9 cellular contexts compared by ENCODE assay signal in the genomic region with DNA sequence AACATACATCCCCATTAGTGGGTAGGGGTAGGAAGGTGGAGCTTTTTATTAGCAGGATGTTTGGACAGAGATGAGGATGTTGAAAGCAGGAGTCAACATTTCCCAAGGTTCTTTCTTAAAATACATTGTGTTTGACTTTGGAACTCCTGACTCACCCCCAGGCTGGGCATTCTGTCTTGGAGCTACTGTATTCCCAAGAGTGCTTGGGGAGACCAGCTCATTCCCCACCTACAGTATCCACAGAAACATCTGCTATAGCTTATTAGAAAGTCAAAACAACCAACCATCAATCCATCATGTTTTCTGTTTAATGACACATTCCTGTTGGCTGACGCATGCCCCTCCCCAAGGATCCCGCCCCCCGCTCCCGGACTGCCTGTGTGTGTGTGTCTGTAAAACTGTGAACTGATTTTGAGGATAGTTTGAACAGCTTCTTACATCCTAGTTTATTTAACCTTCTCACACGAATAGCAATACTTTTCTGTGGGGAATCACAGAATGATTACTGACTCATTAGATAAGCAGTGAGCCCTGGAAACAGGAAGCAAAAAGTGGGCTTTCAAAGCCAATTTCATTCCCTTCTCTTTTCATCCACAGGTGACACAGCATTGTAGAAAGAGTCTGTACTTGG.
DNase-seq lines count a peak whose midpoint lies in the region; FAIRE-seq and TF ChIP-seq lines count a peak whose summit lies in the region.
"Had no signal": no experiment of that assay in that cellular context is flagged by ENCODE, and none has a peak within 500 bp of the region (broad histone marks: within the 10 kb centered on the region; RNA-seq: fewer than 3 reads in every experiment).

No MANE protein-coding gene starts in this region.

- no peak overlapping the region for H3K9ac ChIP-seq in H9 (ENCODE audit: extremely low read depth, insufficient read length, low read length)

- H3K56ac ChIP-seq in H9 (ENCODE audit: insufficient read length, low read depth, low read length) = no peak overlapping the region

- no peak overlapping the region for H3K23ac ChIP-seq in H9 (ENCODE audit: insufficient read length, low read depth, low read length)

- H4K20me1 ChIP-seq in H9 (ENCODE audit: control insufficient read depth, insufficient read depth, insufficient read length) = no peaks in the 10 kb centered on the region

- no peak for TF ChIP-seq EP300 in suprapubic skin (IDR thresholded peaks at IDR 0.05)

- no peaks in the 10 kb centered on the region for H3K23me2 ChIP-seq in H9 (ENCODE audit: insufficient read length, low read depth, low read length, poor library complexity, severe bottlenecking)

- no peaks in the 10 kb centered on the region for H3K36me3 Mint-ChIP-seq in H9 (ENCODE audit: insufficient read depth in 1 of 3, low read depth in 3 of 3)
- H3K36me3 Mint-ChIP-seq in activated T-cell treated with anti-CD3 and anti-CD28 coated beads, Interleukin-2, amount 50 U/mL, for 24 hours (ENCODE audit: low read depth) = no peaks in the 10 kb centered on the region

- no peak overlapping the region for H4K8ac ChIP-seq in H9 (replicated peaks; ENCODE audit: insufficient read length, low read depth, low read length)

- TF ChIP-seq CTCF in right atrium auricular region (IDR thresholded peaks at IDR 0.05) = no peak
- TF ChIP-seq CTCF in suprapubic skin (IDR thresholded peaks at IDR 0.05) = no peak
- no peak for TF ChIP-seq CTCF in H9 (conservative IDR thresholded peaks at IDR 0.05)
- TF ChIP-seq CTCF in GM20000 (IDR thresholded peaks at IDR 0.05; ENCODE audit: extremely low read depth, missing control alignments) = no peak

- no peak overlapping the region for H3K18ac ChIP-seq in H9 (ENCODE audit: insufficient read length, low read depth, low read length)

- DNase-seq in HK-2 (ENCODE audit: unreplicated experiment) (peak; percentile 54), right atrium auricular region (ENCODE audit: low spot score) (peak; percentile 82), suprapubic skin (ENCODE audit: low spot score in 2 of 2) (peak in 1 of 2 donors; percentile 81), H9 (no peak), GM20000 (ENCODE audit: low spot score) (no peak), NCI-H510A (lab: John Stamatoyannopoulos, UW) (no peak)
- DNase-seq in activated T-cell treated with anti-CD3 and anti-CD28 coated beads, Interleukin-2, amount 50 U/mL, for 24 hours = no peak
- DNase-seq: activated CD4-positive, alpha-beta memory T cell treated with anti-CD3 and anti-CD28 coated beads, Interleukin-2, amount 10 ng/mL, durations not matched to agents 7 days and 5 days had no signal

- no peaks in the 10 kb centered on the region for H3K9me3 Mint-ChIP-seq in H9
- H3K9me3 Mint-ChIP-seq in activated T-cell treated with anti-CD3 and anti-CD28 coated beads, Interleukin-2, amount 50 U/mL, for 24 hours = no peaks in the 10 kb centered on the region
- H3K9me3 Mint-ChIP-seq: activated CD4-positive, alpha-beta memory T cell treated with anti-CD3 and anti-CD28 coated beads, Interleukin-2, amount 10 ng/mL, durations not matched to agents 7 days and 5 days had no signal

- no peaks in the 10 kb centered on the region; the same call in 1 of the 2 replicates for H3K27me3 Mint-ChIP-seq in H9 (ENCODE audit: low read depth)
- H3K27me3 Mint-ChIP-seq in activated T-cell treated with anti-CD3 and anti-CD28 coated beads, Interleukin-2, amount 50 U/mL, for 24 hours = no peaks in the 10 kb centered on the region
- H3K27me3 Mint-ChIP-seq: activated CD4-positive, alpha-beta memory T cell treated with anti-CD3 and anti-CD28 coated beads, Interleukin-2, amount 10 ng/mL, durations not matched to agents 7 days and 5 days had no signal

- peak overlapping the region; percentile 46 to 57 for H3K27ac ChIP-seq in right atrium auricular region
- peak overlapping the region; percentile 54 for H3K27ac ChIP-seq in suprapubic skin
- H3K27ac ChIP-seq in H9 (ENCODE audit: insufficient read length, low read depth, low read length) = no peak overlapping the region

- no peaks in the 10 kb centered on the region for H3K79me1 ChIP-seq in H9 (ENCODE audit: insufficient read depth, low read depth, low read length, poor library complexity, severe bottlenecking)

- H3K4ac ChIP-seq in H9 (ENCODE audit: low read depth, low read length) = no peak overlapping the region

- no peak overlapping the region for H3K4me3 ChIP-seq in right atrium auricular region
- H3K4me3 ChIP-seq in suprapubic skin = no peak overlapping the region

- H3K14ac ChIP-seq in H9 (ENCODE audit: insufficient read depth, low read length) = no peak overlapping the region

- H2BK12ac ChIP-seq in H9 (ENCODE audit: insufficient read length, low read depth, low read length) = no peak overlapping the region

- no peaks in the 10 kb centered on the region for H3K79me2 ChIP-seq in H9 (ENCODE audit: insufficient read depth, low read length)

- H2BK20ac ChIP-seq in H9 (ENCODE audit: low read depth, low read length, poor library complexity, severe bottlenecking) = no peak overlapping the region

- no peak overlapping the region for H3K4me3 Mint-ChIP-seq in H9
- H3K4me3 Mint-ChIP-seq in activated T-cell treated with anti-CD3 and anti-CD28 coated beads, Interleukin-2, amount 50 U/mL, for 24 hours = no peak overlapping the region
- H3K4me3 Mint-ChIP-seq: activated CD4-positive, alpha-beta memory T cell treated with anti-CD3 and anti-CD28 coated beads, Interleukin-2, amount 10 ng/mL, durations not matched to agents 7 days and 5 days had no signal

- H2BK120ac ChIP-seq in H9 (ENCODE audit: low read depth, low read length, poor library complexity, severe bottlenecking) = no peak overlapping the region

- H4K91ac ChIP-seq in H9 (ENCODE audit: insufficient read length, low read depth, low read length) = no peak overlapping the region

- H3K9me3 ChIP-seq in right atrium auricular region (no peaks in the 10 kb centered on the region), suprapubic skin (no peaks in the 10 kb centered on the region), H9 (ENCODE audit: control insufficient read depth, low read depth, low read length) (no peaks in the 10 kb centered on the region)

- no peak overlapping the region for H2BK15ac ChIP-seq in H9 (ENCODE audit: low read depth, low read length)

- H3K27me3 ChIP-seq in right atrium auricular region (no peaks in the 10 kb centered on the region), suprapubic skin (no peaks in the 10 kb centered on the region), H9 (ENCODE audit: insufficient read depth, low read length) (no peaks in the 10 kb centered on the region)

- no peak overlapping the region for H3K4me2 ChIP-seq in H9 (ENCODE audit: insufficient read depth, insufficient read length, low read length)

- H2AFZ ChIP-seq in H9 (ENCODE audit: low read length) = no peak overlapping the region

- peaks cover 0 to 3% of the 10 kb centered on the region in 2 experiments; a peak in 1 of 4 replicates for H3K4me1 Mint-ChIP-seq in H9
- peaks cover 4% of the 10 kb centered on the region for H3K4me1 Mint-ChIP-seq in activated T-cell treated with anti-CD3 and anti-CD28 coated beads, Interleukin-2, amount 50 U/mL, for 24 hours (ENCODE audit: low read depth)
- H3K4me1 Mint-ChIP-seq: activated CD4-positive, alpha-beta memory T cell treated with anti-CD3 and anti-CD28 coated beads, Interleukin-2, amount 10 ng/mL, durations not matched to agents 7 days and 5 days had no signal

- no peak overlapping the region; a peak in 1 of 7 replicates for H3K27ac Mint-ChIP-seq in H9
- H3K27ac Mint-ChIP-seq in activated T-cell treated with anti-CD3 and anti-CD28 coated beads, Interleukin-2, amount 50 U/mL, for 24 hours = no peak overlapping the region
- H3K27ac Mint-ChIP-seq: activated CD4-positive, alpha-beta memory T cell treated with anti-CD3 and anti-CD28 coated beads, Interleukin-2, amount 10 ng/mL, durations not matched to agents 7 days and 5 days had no signal

- no peak overlapping the region for H2AK5ac ChIP-seq in H9 (ENCODE audit: insufficient read length, low read length)

- WGBS in suprapubic skin = 32% methylated on average over 5 of the region's 5 CpGs
- no CpG with 5 or more reads among the region's 5 CpGs for WGBS in H9 (ENCODE audit: extremely low coverage, insufficient read length, low lambda C conversion rate)

- FAIRE-seq in TTC549 (lab: Jason Lieb, UNC) = peak; percentile 69

- H3K4me1 ChIP-seq in right atrium auricular region = peaks cover 0 to 22% of the 10 kb centered on the region in 2 donors
- H3K4me1 ChIP-seq in suprapubic skin = peaks cover 27% of the 10 kb centered on the region
- H3K4me1 ChIP-seq in H9 (ENCODE audit: insufficient read depth, low read length) = no peaks in the 10 kb centered on the region

- no peak overlapping the region for H4K5ac ChIP-seq in H9 (ENCODE audit: insufficient read length, low read depth, low read length)

- TF ChIP-seq POLR2A in suprapubic skin (IDR thresholded peaks at IDR 0.05) = no peak

- no peak overlapping the region for H2BK5ac ChIP-seq in H9 (ENCODE audit: insufficient read length, low read length)

- H3K36me3 ChIP-seq in right atrium auricular region = no peaks in the 10 kb centered on the region
- no peaks in the 10 kb centered on the region for H3K36me3 ChIP-seq in suprapubic skin

- H3T11ph ChIP-seq in H9 (ENCODE audit: low read length) = no peak overlapping the region

Comparison
In these comparisons a context has a peak if more than half of its experiments do, and no peak if none do; other contexts are left out.
1. DNase-seq: peak in HK-2 (single experiment) and right atrium auricular region (single experiment); none in H9 (single experiment), GM20000 (single experiment), activated T-cell treated with anti-CD3 and anti-CD28 coated beads, Interleukin-2, amount 50 U/mL, for 24 hours (single experiment) and NCI-H510A (single experiment).